In the genomic region with DNA sequence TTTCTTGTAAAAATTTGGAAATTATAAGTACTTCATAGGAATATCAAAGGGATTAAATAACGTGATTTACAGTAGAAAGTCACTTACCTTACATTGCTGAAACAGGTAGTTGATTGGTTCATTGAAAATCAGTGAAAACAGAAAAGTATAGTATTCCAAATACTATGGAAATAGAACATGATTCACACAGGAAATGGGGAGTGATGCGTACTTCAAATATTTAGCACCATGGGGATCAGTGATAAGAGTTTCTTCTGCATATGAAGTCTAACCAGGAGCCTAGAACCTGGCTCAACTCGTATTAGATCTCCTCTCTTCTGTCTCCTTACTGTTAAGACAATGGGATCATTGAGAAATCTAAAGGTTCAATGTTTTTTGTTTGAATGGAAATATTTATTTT, we compare ENCODE assay signal across 20 cellular contexts.
DNase-seq lines count a peak whose midpoint lies in the region.
"Had no signal": no experiment of that assay in that cellular context is flagged by ENCODE, and none has a peak within 500 bp of the region (broad histone marks: within the 10 kb centered on the region; RNA-seq: fewer than 3 reads in every experiment).

No MANE protein-coding gene starts in this region.

- peak; percentile 46 for DNase-seq in LHCN-M2 (ENCODE audit: low read depth)
- peak; percentile 64 for DNase-seq in amniotic epithelial cell (ENCODE audit: low read depth)
- DNase-seq in iris pigment epithelial cell (ENCODE audit: low read depth), result peak; percentile 77
- DNase-seq in stimulated activated CD8-positive, alpha-beta memory T cell treated with anti-CD3 and anti-CD28 coated beads, Interleukin-4, amount 100 ng/mL, for 48 hours, result no peak
- no peak for DNase-seq in cerebellum (ENCODE audit: low spot score)
- no peak for DNase-seq in occipital lobe (lab: John Stamatoyannopoulos, UW)
- DNase-seq in NCI-H1105 (lab: John Stamatoyannopoulos, UW), result no peak
- DNase-seq: activated CD4-positive, alpha-beta T cell treated with anti-CD3 and anti-CD28 coated beads, Interleukin-2, amount 50 U/mL, for 4 hours; activated T-cell treated with anti-CD3 and anti-CD28 coated beads, Interleukin-2, amount 50 U/mL, for 1 hour; effector memory CD4-positive, alpha-beta T cell; gastrocnemius medialis; lower lobe of right lung; MG63; naive thymus-derived CD4-positive, alpha-beta T cell; NCI-H2029; NCI-H526; retina had no signal

- H3K9me3 ChIP-seq in BLaER1 treated with 17β-estradiol and CSF1 and Interleukin-3, amounts not matched to agents 10 nM and 100 nM (replicated peaks in 1 of 11), result peaks cover 13 to 68% (median 39%) of the 10 kb centered on the region in 11 experiments; a peak in 21 of 22 replicates
- H3K9me3 ChIP-seq: gastrocnemius medialis, lower lobe of right lung, MG63 had no signal

- peak overlapping the region; percentile 76 to 93 (median 87); a peak in 19 of 22 replicates for H3K27ac ChIP-seq in BLaER1 treated with 17β-estradiol and CSF1 and Interleukin-3, amounts not matched to agents 10 nM and 100 nM
- H3K27ac ChIP-seq: gastrocnemius medialis, lower lobe of right lung had no signal

- peak overlapping the region in 1 of 11 experiments; percentile 72; a peak in 1 of 22 replicates for H3K9ac ChIP-seq in BLaER1 treated with 17β-estradiol and CSF1 and Interleukin-3, amounts not matched to agents 10 nM and 100 nM

- H3K4me3 ChIP-seq in BLaER1 treated with 17β-estradiol and CSF1 and Interleukin-3, amounts not matched to agents 10 nM and 100 nM, result no peak overlapping the region
- H3K4me3 ChIP-seq: gastrocnemius medialis, GM12878, GM23338, lower lobe of right lung, MG63 had no signal

- no peaks in the 10 kb centered on the region for H3K27me3 ChIP-seq in BLaER1 treated with 17β-estradiol and CSF1 and Interleukin-3, amounts not matched to agents 10 nM and 100 nM
- H3K27me3 ChIP-seq: gastrocnemius medialis, MG63 had no signal

- H4K20me1 ChIP-seq in BLaER1 treated with 17β-estradiol and CSF1 and Interleukin-3, amounts not matched to agents 10 nM and 100 nM, result no peaks in the 10 kb centered on the region

- H3K4me1 ChIP-seq in BLaER1 treated with 17β-estradiol and CSF1 and Interleukin-3, amounts not matched to agents 10 nM and 100 nM, result peaks cover 4 to 43% (median 21%) of the 10 kb centered on the region in 10 experiments; a peak in 14 of 20 replicates
- H3K4me1 ChIP-seq: gastrocnemius medialis, lower lobe of right lung had no signal

- H3K36me3 ChIP-seq in BLaER1 treated with 17β-estradiol and CSF1 and Interleukin-3, amounts not matched to agents 10 nM and 100 nM, result peaks cover 0 to 4% (median 0%) of the 10 kb centered on the region in 11 experiments; a peak in 2 of 22 replicates
- H3K36me3 ChIP-seq: gastrocnemius medialis, lower lobe of right lung, MG63 had no signal

- peak overlapping the region in 6 of 11 experiments; percentile 13 to 67 (median 23); a peak in 6 of 22 replicates for H3K4me2 ChIP-seq in BLaER1 treated with 17β-estradiol and CSF1 and Interleukin-3, amounts not matched to agents 10 nM and 100 nM
- H3K4me2 ChIP-seq: GM23338 had no signal

Comparison
In these comparisons a context has a peak if more than half of its experiments do, and no peak if none do; other contexts are left out.
1. DNase-seq: peak in LHCN-M2 (single experiment), amniotic epithelial cell (single experiment) and iris pigment epithelial cell (single experiment); none in stimulated activated CD8-positive, alpha-beta memory T cell treated with anti-CD3 and anti-CD28 coated beads, Interleukin-4, amount 100 ng/mL, for 48 hours (single experiment), cerebellum (single experiment), occipital lobe (single experiment) and NCI-H1105 (single experiment).